14 cellular contexts compared by ENCODE assay signal in the genomic region with DNA sequence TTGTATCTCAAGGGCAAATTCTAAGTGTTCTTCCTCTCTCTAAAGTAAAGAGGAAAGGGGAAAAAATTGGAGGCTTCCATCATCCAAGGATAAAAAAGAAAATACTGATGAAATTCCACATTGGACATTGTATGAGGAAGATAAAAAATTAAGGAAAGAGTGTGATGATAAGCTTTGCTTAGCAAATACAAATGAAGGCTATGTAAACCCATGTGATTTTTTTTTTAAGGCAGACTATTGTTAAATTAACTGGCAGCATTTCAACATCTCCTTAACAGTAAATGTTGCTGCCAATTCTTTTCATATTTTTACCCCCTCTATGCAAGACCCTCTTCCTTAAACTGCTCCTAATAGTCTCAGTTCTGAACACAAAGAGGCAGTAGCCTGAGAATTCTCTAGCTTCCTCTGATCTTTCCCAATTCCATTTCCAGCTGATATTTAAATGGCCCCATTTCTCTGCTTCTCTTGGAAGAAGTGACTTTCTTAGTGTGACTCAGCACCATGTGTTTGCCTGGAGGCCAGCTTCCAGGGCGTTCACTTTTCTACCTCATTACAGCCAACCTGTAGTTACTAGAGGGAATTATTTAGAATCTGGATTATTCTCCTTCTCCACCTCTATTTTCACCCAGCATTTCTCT.
DNase-seq lines count a peak whose midpoint lies in the region; FAIRE-seq and TF ChIP-seq lines count a peak whose summit lies in the region.
"Had no signal": no experiment of that assay in that cellular context is flagged by ENCODE, and none has a peak within 500 bp of the region (broad histone marks: within the 10 kb centered on the region; RNA-seq: fewer than 3 reads in every experiment).

No MANE protein-coding gene starts in this region.

- DNase-seq in COLO829 (ENCODE audit: low spot score), result peak; percentile 61
- DNase-seq in NCI-H460 (ENCODE audit: extremely low read depth, low read depth), result peak; percentile 30
- peak; percentile 90 for DNase-seq in epithelial cell of esophagus (ENCODE audit: low read depth)
- DNase-seq in mesenchymal stem cell, result peak; percentile 68
- DNase-seq in activated naive CD4-positive, alpha-beta T cell treated with anti-CD3 and anti-CD28 coated beads, Interleukin-2, amount 50 U/mL, for 16 hours, result no peak
- DNase-seq in GM19239 (ENCODE audit: insufficient read length, low spot score), result no peak
- DNase-seq in NCI-H1694 treated with DMSO at 0.1 percent for 48 hours (lab: John Stamatoyannopoulos, UW), result no peak
- DNase-seq in H9, result no peak
- DNase-seq: DMS79 treated with DMSO at 0.1 percent for 48 hours; NCI-H1105; stimulated activated CD4-positive, alpha-beta T cell treated with anti-CD3 and anti-CD28 coated beads, Interleukin-1b, Interleukin-23, amount 100 ng/mL, for 48 hours; thyroid gland had no signal

- H3K4me1 Mint-ChIP-seq in H9, result peaks cover 15 to 25% of the 10 kb centered on the region in 2 experiments

- no peaks in the 10 kb centered on the region for H3K36me3 Mint-ChIP-seq in H9 (ENCODE audit: insufficient read depth in 1 of 3, low read depth in 3 of 3)
- H3K36me3 Mint-ChIP-seq: mesothelial cell of epicardium had no signal

- no peak overlapping the region for H3K56ac ChIP-seq in H9 (ENCODE audit: insufficient read length, low read depth, low read length)

- no peaks in the 10 kb centered on the region for H3K9me3 ChIP-seq in mesenchymal stem cell (ENCODE audit: control insufficient read depth, low read length)
- H3K9me3 ChIP-seq in H9 (ENCODE audit: control insufficient read depth, low read depth, low read length), result no peaks in the 10 kb centered on the region
- H3K9me3 ChIP-seq: thyroid gland had no signal

- H3K4ac ChIP-seq in mesenchymal stem cell (ENCODE audit: low read depth in 1 of 2, low read length in 2 of 2) (no peak overlapping the region), H9 (ENCODE audit: low read depth, low read length) (no peak overlapping the region)

- H3K14ac ChIP-seq in mesenchymal stem cell (ENCODE audit: low read length in 2 of 2) (no peak overlapping the region), H9 (ENCODE audit: insufficient read depth, low read length) (no peak overlapping the region)

- no peak overlapping the region for H2BK5ac ChIP-seq in mesenchymal stem cell (ENCODE audit: low read depth, low read length, poor library complexity, severe bottlenecking)
- no peak overlapping the region for H2BK5ac ChIP-seq in H9 (ENCODE audit: insufficient read length, low read length)

- no peaks in the 10 kb centered on the region for H4K20me1 ChIP-seq in H9 (ENCODE audit: control insufficient read depth, insufficient read depth, insufficient read length)

- H3K23ac ChIP-seq in mesenchymal stem cell (ENCODE audit: low read length in 2 of 2) (no peak overlapping the region), H9 (ENCODE audit: insufficient read length, low read depth, low read length) (no peak overlapping the region)

- no peak overlapping the region for H3K4me2 ChIP-seq in mesenchymal stem cell (ENCODE audit: low read length, poor library complexity, severe bottlenecking)
- H3K4me2 ChIP-seq in H9 (ENCODE audit: insufficient read depth, insufficient read length, low read length), result no peak overlapping the region

- no peaks in the 10 kb centered on the region for H3K36me3 ChIP-seq in mesenchymal stem cell (ENCODE audit: control insufficient read depth in 1 of 2, insufficient read depth in 2 of 2, low read depth in 1 of 2, low read length in 2 of 2)
- H3K36me3 ChIP-seq: thyroid gland had no signal

- no peak overlapping the region for H3T11ph ChIP-seq in H9 (ENCODE audit: low read length)

- H2BK15ac ChIP-seq in mesenchymal stem cell (ENCODE audit: low read depth, poor library complexity, severe bottlenecking), result no peak overlapping the region
- no peak overlapping the region for H2BK15ac ChIP-seq in H9 (ENCODE audit: low read depth, low read length)

- H3K23me2 ChIP-seq in H9 (ENCODE audit: insufficient read length, low read depth, low read length, poor library complexity, severe bottlenecking), result no peaks in the 10 kb centered on the region

- H3K18ac ChIP-seq in mesenchymal stem cell (ENCODE audit: low read depth in 1 of 2, low read length in 2 of 2), result no peak overlapping the region
- no peak overlapping the region for H3K18ac ChIP-seq in H9 (ENCODE audit: insufficient read length, low read depth, low read length)

- peak overlapping the region; percentile 21 for H3K9ac ChIP-seq in mesenchymal stem cell (ENCODE audit: low read length)
- no peak overlapping the region for H3K9ac ChIP-seq in H9 (ENCODE audit: extremely low read depth, insufficient read length, low read length)

- H3K4me3 ChIP-seq in epithelial cell of esophagus (ENCODE audit: low read length) (no peak overlapping the region), mesenchymal stem cell (ENCODE audit: insufficient read depth in 1 of 2, low read depth in 1 of 2, low read length in 2 of 2) (no peak overlapping the region)
- H3K4me3 ChIP-seq: thyroid gland had no signal

- H2AFZ ChIP-seq in mesenchymal stem cell (ENCODE audit: low read depth, low read length) (no peak overlapping the region), H9 (ENCODE audit: low read length) (no peak overlapping the region)

- no peaks in the 10 kb centered on the region for H3K9me3 Mint-ChIP-seq in H9
- H3K9me3 Mint-ChIP-seq: mesothelial cell of epicardium had no signal

- no peaks in the 10 kb centered on the region for H3K27me3 Mint-ChIP-seq in H9 (ENCODE audit: low read depth)

- H2BK20ac ChIP-seq in H9 (ENCODE audit: low read depth, low read length, poor library complexity, severe bottlenecking), result no peak overlapping the region

- no peaks in the 10 kb centered on the region for H3K79me2 ChIP-seq in H9 (ENCODE audit: insufficient read depth, low read length)

- H4K8ac ChIP-seq in mesenchymal stem cell (ENCODE audit: low read length) (no peak overlapping the region), H9 (replicated peaks; ENCODE audit: insufficient read length, low read depth, low read length) (no peak overlapping the region)

- H4K91ac ChIP-seq in mesenchymal stem cell (ENCODE audit: low read length) (no peak overlapping the region), H9 (ENCODE audit: insufficient read length, low read depth, low read length) (no peak overlapping the region)

- H3K27ac Mint-ChIP-seq in H9, result no peak overlapping the region
- H3K27ac Mint-ChIP-seq: mesothelial cell of epicardium had no signal

- no peak overlapping the region for H2BK12ac ChIP-seq in mesenchymal stem cell (ENCODE audit: low read length in 2 of 2)
- H2BK12ac ChIP-seq in H9 (ENCODE audit: insufficient read length, low read depth, low read length), result no peak overlapping the region

- H3K27ac ChIP-seq in mesenchymal stem cell (ENCODE audit: low read length, poor library complexity, severe bottlenecking) (no peak overlapping the region), H9 (ENCODE audit: insufficient read length, low read depth, low read length) (no peak overlapping the region)
- H3K27ac ChIP-seq: thyroid gland had no signal

- no CpG with 5 or more reads among the region's 1 CpG for WGBS in mesenchymal stem cell
- no CpG with 5 or more reads among the region's 1 CpG for WGBS in H9 (ENCODE audit: extremely low coverage, insufficient read length, low lambda C conversion rate)

- no peak overlapping the region for H3K4me3 Mint-ChIP-seq in H9
- H3K4me3 Mint-ChIP-seq: mesothelial cell of epicardium had no signal

- FAIRE-seq in GM19239 (lab: Jason Lieb, UNC), result no peak
- FAIRE-seq: colon had no signal

- TF ChIP-seq CTCF in epithelial cell of esophagus (IDR thresholded peaks at IDR 0.05; ENCODE audit: insufficient read depth, low read depth, low read length, missing control alignments) (no peak), H9 (conservative IDR thresholded peaks at IDR 0.05) (no peak)

- H3K27me3 ChIP-seq in mesenchymal stem cell (ENCODE audit: control insufficient read depth in 1 of 2, insufficient read depth in 1 of 2, low read length in 2 of 2) (peaks cover 0 to 6% of the 10 kb centered on the region in 2 experiments), H9 (ENCODE audit: insufficient read depth, low read length) (no peaks in the 10 kb centered on the region)
- H3K27me3 ChIP-seq: thyroid gland had no signal

- H3K79me1 ChIP-seq in mesenchymal stem cell (replicated peaks; ENCODE audit: low read length, poor library complexity, severe bottlenecking) (no peaks in the 10 kb centered on the region), H9 (ENCODE audit: insufficient read depth, low read depth, low read length, poor library complexity, severe bottlenecking) (no peaks in the 10 kb centered on the region)

- no peak overlapping the region for H4K5ac ChIP-seq in H9 (ENCODE audit: insufficient read length, low read depth, low read length)

- H3K4me1 ChIP-seq in mesenchymal stem cell (ENCODE audit: control insufficient read depth, insufficient read depth, low read depth, low read length), result peaks cover 1% of the 10 kb centered on the region
- H3K4me1 ChIP-seq in H9 (ENCODE audit: insufficient read depth, low read length), result no peaks in the 10 kb centered on the region
- H3K4me1 ChIP-seq: thyroid gland had no signal

- H2AK5ac ChIP-seq in mesenchymal stem cell (ENCODE audit: low read length, severe bottlenecking) (no peak overlapping the region), H9 (ENCODE audit: insufficient read length, low read length) (no peak overlapping the region)

- H2BK120ac ChIP-seq in mesenchymal stem cell (ENCODE audit: low read depth, low read length) (no peak overlapping the region), H9 (ENCODE audit: low read depth, low read length, poor library complexity, severe bottlenecking) (no peak overlapping the region)

Comparison
In these comparisons a context has a peak if more than half of its experiments do, and no peak if none do; other contexts are left out.
1. DNase-seq: peak in COLO829 (single experiment), NCI-H460 (single experiment), epithelial cell of esophagus (single experiment) and mesenchymal stem cell (single experiment); none in activated naive CD4-positive, alpha-beta T cell treated with anti-CD3 and anti-CD28 coated beads, Interleukin-2, amount 50 U/mL, for 16 hours (single experiment), GM19239 (single experiment), NCI-H1694 treated with DMSO at 0.1 percent for 48 hours (single experiment) and H9 (single experiment).